24 cellular contexts compared by ENCODE assay signal in the genomic region with DNA sequence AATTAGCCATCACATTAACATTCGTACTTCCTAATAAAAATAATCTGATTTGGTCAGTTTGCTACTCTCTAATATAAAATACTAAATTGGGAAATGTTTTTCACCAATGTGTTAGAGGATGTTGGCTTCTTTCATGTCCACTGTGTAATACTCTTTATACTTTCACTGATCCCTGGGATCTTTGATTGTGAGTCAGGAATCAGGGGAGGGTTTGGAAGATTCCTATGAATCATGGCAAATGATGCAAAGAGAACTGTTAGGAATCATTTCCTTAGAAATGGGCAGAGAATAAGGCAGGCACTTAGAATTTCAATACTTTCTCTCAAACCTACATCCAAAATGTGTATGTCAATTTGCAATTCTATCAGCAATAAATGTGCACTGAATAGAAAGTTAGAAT. TPM values are rescaled to one million over a fixed set of nuclear protein-coding genes. Genes with fewer than 3 reads are reported as not detected.
"Had no signal": no experiment of that assay in that cellular context is flagged by ENCODE, and none has a peak within 500 bp of the region (broad histone marks: within the 10 kb centered on the region; RNA-seq: fewer than 3 reads in every experiment).

No MANE protein-coding gene starts in this region.

- H3K9me3 ChIP-seq: psoas muscle, stomach, thoracic aorta, transverse colon had no signal

- H3K4me1 ChIP-seq: parathyroid adenoma, psoas muscle, stomach had no signal

- H3K27me3 ChIP-seq: stomach, transverse colon had no signal

- DNase-seq: cerebellar nuclear complex; dermis blood vessel endothelial cell; hippocampal formation; naive thymus-derived CD4-positive, alpha-beta T cell; nephron progenitor cell; psoas muscle; stimulated activated CD4-positive, alpha-beta T cell treated with anti-CD3 and anti-CD28 coated beads, Interleukin-2, amount 100 ng/mL, for 24 hours; stimulated activated CD4-positive, alpha-beta T cell treated with anti-CD3 and anti-CD28 coated beads, Interleukin-4, amount 100 ng/mL, for 4 hours; stimulated activated naive CD4-positive, alpha-beta T cell; stomach; substantia nigra; transverse colon had no signal

- H3K36me3 ChIP-seq: stomach, thoracic aorta, transverse colon had no signal

- H3K4me3 ChIP-seq: psoas muscle, skin epidermis, stomach, thoracic aorta, transverse colon had no signal

- H3K27ac ChIP-seq: parathyroid adenoma, psoas muscle, skin epidermis, stomach, thoracic aorta, transverse colon had no signal

- ATAC-seq: naive thymus-derived CD4-positive, alpha-beta T cell; psoas muscle; sciatic nerve had no signal

RNA-seq across cellular contexts. Expression of gene KRTAP24-1, which starts 31.0 kb away (rescaled TPM):
- total RNA-seq: dermis blood vessel endothelial cell; kidney epithelial cell; liver; lung microvascular endothelial cell; mesenteric fat pad; mononuclear cell; naive thymus-derived CD4-positive, alpha-beta T cell; omental fat pad; psoas muscle; sciatic nerve; stomach; thoracic aorta; transverse colon; urinary bladder had no signal
- polyA plus RNA-seq: esophagus; liver; naive thymus-derived CD4-positive, alpha-beta T cell; psoas muscle; stomach; urinary bladder had no signal

RNA-seq across cellular contexts. Expression of gene CLDN8, which starts 35.9 kb away (rescaled TPM):
- total RNA-seq: dermis blood vessel endothelial cell; kidney epithelial cell; liver; lung microvascular endothelial cell; mesenteric fat pad; mononuclear cell; naive thymus-derived CD4-positive, alpha-beta T cell; omental fat pad; psoas muscle; sciatic nerve; thoracic aorta had no signal
- polyA plus RNA-seq: naive thymus-derived CD4-positive, alpha-beta T cell; psoas muscle had no signal

RNA-seq across cellular contexts. Expression of gene KRTAP25-1, which starts 37.5 kb away (rescaled TPM):
- total RNA-seq: dermis blood vessel endothelial cell; kidney epithelial cell; liver; lung microvascular endothelial cell; mesenteric fat pad; mononuclear cell; naive thymus-derived CD4-positive, alpha-beta T cell; omental fat pad; psoas muscle; sciatic nerve; stomach; thoracic aorta; transverse colon; urinary bladder had no signal
- polyA plus RNA-seq: esophagus; liver; naive thymus-derived CD4-positive, alpha-beta T cell; psoas muscle; stomach; urinary bladder had no signal
